In the genomic region with DNA sequence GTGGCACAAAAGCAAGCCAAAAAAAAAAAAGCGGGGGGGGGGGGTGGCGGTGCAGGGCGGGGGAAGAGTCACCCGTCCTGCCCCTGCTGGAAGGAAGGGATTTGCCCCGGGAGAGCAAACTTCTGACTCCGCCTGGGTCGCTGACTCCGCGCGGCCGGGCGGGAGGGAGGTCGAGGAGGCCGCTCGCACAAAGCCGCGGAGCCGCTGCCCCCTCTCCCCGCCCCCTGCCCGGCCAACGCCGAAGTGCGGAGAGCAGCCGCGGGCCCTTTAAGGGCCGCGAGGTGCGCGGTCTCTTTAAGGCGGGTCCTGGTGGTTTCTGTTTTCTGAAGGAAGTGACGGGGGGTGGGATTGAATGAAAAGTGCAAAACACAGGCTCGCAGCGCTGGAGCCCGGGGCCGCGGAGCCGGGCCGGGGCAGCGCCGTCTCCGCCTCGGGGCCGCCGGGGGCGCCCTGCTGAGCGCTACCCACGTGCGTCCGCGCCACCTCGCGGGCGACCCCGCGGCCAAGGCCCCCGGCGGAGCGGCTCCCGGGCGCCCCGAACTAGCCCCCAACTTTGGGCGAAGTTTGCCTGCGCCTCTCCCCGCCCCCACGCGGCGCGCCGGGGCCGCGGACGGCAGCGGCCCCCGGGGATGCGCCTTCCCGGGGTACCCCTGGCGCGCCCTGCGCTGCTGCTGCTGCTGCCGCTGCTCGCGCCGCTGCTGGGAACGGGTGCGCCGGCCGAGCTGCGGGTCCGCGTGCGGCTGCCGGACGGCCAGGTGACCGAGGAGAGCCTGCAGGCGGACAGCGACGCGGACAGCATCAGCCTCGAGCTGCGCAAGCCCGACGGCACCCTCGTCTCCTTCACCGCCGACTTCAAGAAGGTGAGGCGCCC, we compare ENCODE assay signal across 8 cellular contexts. TPM values are rescaled to one million over a fixed set of nuclear protein-coding genes. Genes with fewer than 3 reads are reported as not detected.
DNase-seq lines count a peak whose midpoint lies in the region; ATAC-seq and TF ChIP-seq lines count a peak whose summit lies in the region.

Gene OAF (plus strand): TSS at position 382 of the 871 bp plus-strand sequence. CDS start 248 bp downstream, at position 630.

- RAD21 ChIA-PET in HCT116 (lab: Charles Lee; ENCODE audit: low non-redundant PET in 1 of 2, low total read pairs in 2 of 2, uncharacterized antibody in 2 of 2, unreplicated experiment in 2 of 2): no interaction called here

- H3K4me2 ChIP-seq in HCT116 (ENCODE audit: low read length): peak within 1 kb of the TSS; percentile 96

- H4K20me1 ChIP-seq in HCT116 (ENCODE audit: insufficient read depth): no peaks in the 10 kb centered on the region

- BruUV-seq in HCT116 (replicated peaks; lab: Mats Ljungman, UMichigan): no TSS peak

- CTCF ChIA-PET in HCT116 (lab: Charles Lee): interaction anchor here (1.1 kb wide), 1 partner anchor 92 kb away, joined by 3 read pairs; no protein-coding TSS in a partner anchor

- no peak for TF ChIP-seq RAD21 in HCT116 (IDR thresholded peaks at IDR 0.05; ENCODE audit: low read depth)

- DNase-seq in GF-D8 (lab: John Stamatoyannopoulos, UW) (peak; percentile 93), HCT116 (ENCODE audit: low read depth, low spot score) (peak; percentile 55), NCI-H1048 (lab: John Stamatoyannopoulos, UW) (peak; percentile 17), coronary artery (ENCODE audit: low spot score) (no peak), left colon (peak; percentile 75 to 81), NCI-H446 treated with DMSO at 0.1 percent for 48 hours (lab: John Stamatoyannopoulos, UW) (no peak)
- DNase-seq in activated CD4-positive, alpha-beta T cell treated with anti-CD3 and anti-CD28 coated beads for 24 hours (ENCODE audit: low read depth in 2 of 2): peak; percentile 25 to 31
- DNase-seq in stimulated activated CD4-positive, alpha-beta T cell treated with anti-CD3 and anti-CD28 coated beads, Interleukin-1b, Interleukin-23, amount 100 ng/mL, for 4 hours (ENCODE audit: low read depth in 2 of 2): peak; percentile 34 to 38

- H3K27me3 ChIP-seq in HCT116 (ENCODE audit: insufficient read depth, low read length): no peaks in the 10 kb centered on the region

- H3K4me3 ChIP-seq in HCT116 (replicated peaks in 1 of 2; ENCODE audit: low read depth in 1 of 2, low read length in 2 of 2) (peak within 1 kb of the TSS; percentile 69 to 78), coronary artery (peak within 1 kb of the TSS; percentile 84)

- peak within 1 kb of the TSS; percentile 1 for H2AFZ ChIP-seq in HCT116 (ENCODE audit: low read depth, low read length, poor library complexity, severe bottlenecking)

- peak; percentile 64 for TF ChIP-seq POLR2A in HCT116 (IDR thresholded peaks at IDR 0.05; ENCODE audit: borderline replicate concordance, extremely low read depth, insufficient read depth, insufficient read length)

- peak within 1 kb of the TSS; percentile 82 for H3K9ac ChIP-seq in HCT116 (ENCODE audit: low read length)

- intact Hi-C loops in HCT116 (cut with micrococcal nuclease): loop anchor here (5.0 kb wide), 1 partner anchor 499 kb away; no protein-coding TSS in a partner anchor
- intact Hi-C loops in left colon (cut with DNase I, micrococcal nuclease): no loop called here

- H3K27ac ChIP-seq in HCT116 (ENCODE audit: low read depth, low read length): peak within 1 kb of the TSS; percentile 74
- peak within 1 kb of the TSS; percentile 47 to 83 for H3K27ac ChIP-seq in coronary artery

- H3K79me2 ChIP-seq in HCT116 (ENCODE audit: insufficient read depth, low read length): peaks cover 6% of the 10 kb centered on the region; the same call in 1 of the 2 replicates

- no peaks in the 10 kb centered on the region for H3K9me2 ChIP-seq in HCT116 (ENCODE audit: insufficient read depth)

- no peaks in the 10 kb centered on the region for H3K9me3 ChIP-seq in HCT116 (ENCODE audit: control insufficient read depth in 1 of 2, insufficient read depth in 1 of 2, low read depth in 1 of 2, low read length in 2 of 2)

- POLR2A ChIA-PET in HCT116 (lab: Charles Lee): no interaction called here

- TF ChIP-seq CTCF in HCT116 (IDR thresholded peaks at IDR 0.05 in 2 of 3, conservative IDR thresholded peaks at IDR 0.05 in 1 of 3; ENCODE audit: borderline replicate concordance in 1 of 3, insufficient read depth in 1 of 3, low read depth in 2 of 3, low read length in 2 of 3): peak in 2 of 3 experiments; percentile 9 to 22; a peak in 2 of 6 replicates
- no peak for TF ChIP-seq CTCF in coronary artery (IDR thresholded peaks at IDR 0.05)

- ATAC-seq in HCT116: peak; percentile 84
- ATAC-seq in left colon: peak; percentile 57

- no peaks in the 10 kb centered on the region for H3K36me3 ChIP-seq in HCT116 (ENCODE audit: control insufficient read depth in 1 of 2, insufficient read depth in 2 of 2, low read length in 2 of 2)

- H3K4me1 ChIP-seq in HCT116 (ENCODE audit: control insufficient read depth in 1 of 2, insufficient read depth in 2 of 2, low read length in 2 of 2): peaks cover 23 to 52% of the 10 kb centered on the region in 2 experiments

TF ChIP-seq in HCT116, 20 proteins besides CTCF, POLR2A, EP300 and RAD21 (continues in another document):
- TF ChIP-seq EGR1 (IDR thresholded peaks at IDR 0.05; ENCODE audit: low read depth) (no peak), TCF7L2 (IDR thresholded peaks at IDR 0.05; ENCODE audit: borderline replicate concordance, extremely low read depth, insufficient read depth, insufficient read length) (peak; percentile 61), MAX (IDR thresholded peaks at IDR 0.05) (peak; percentile 90), CEBPB (IDR thresholded peaks at IDR 0.05; ENCODE audit: low read depth) (no peak), SIN3A (IDR thresholded peaks at IDR 0.05; ENCODE audit: low read depth) (no peak), EZH2phosphoT487 (IDR thresholded peaks at IDR 0.05; ENCODE audit: borderline replicate concordance) (no peak), ZNF274 (IDR thresholded peaks at IDR 0.05; ENCODE audit: low read depth, low read length) (no peak), ZFX (IDR thresholded peaks at IDR 0.05) (peak; percentile 59), SRF (IDR thresholded peaks at IDR 0.05; ENCODE audit: low read depth) (no peak), CBX3 (IDR thresholded peaks at IDR 0.05; ENCODE audit: low read depth) (no peak), JUND (IDR thresholded peaks at IDR 0.05) (no peak), REST (IDR thresholded peaks at IDR 0.05; ENCODE audit: low read depth) (no peak), SP1 (IDR thresholded peaks at IDR 0.05; ENCODE audit: low read depth) (no peak), ELF1 (IDR thresholded peaks at IDR 0.05; ENCODE audit: borderline replicate concordance, low read depth) (no peak), EZH2 (IDR thresholded peaks at IDR 0.05) (no peak), YY1 (IDR thresholded peaks at IDR 0.05; ENCODE audit: extremely low read depth, insufficient replicate concordance, low read depth, low read length) (no peak), FOSL1 (IDR thresholded peaks at IDR 0.05; ENCODE audit: low read depth) (no peak)
- TF ChIP-seq, protein P1, sequence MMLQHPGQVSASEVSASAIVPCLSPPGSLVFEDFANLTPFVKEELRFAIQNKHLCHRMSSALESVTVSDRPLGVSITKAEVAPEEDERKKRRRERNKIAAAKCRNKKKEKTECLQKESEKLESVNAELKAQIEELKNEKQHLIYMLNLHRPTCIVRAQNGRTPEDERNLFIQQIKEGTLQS (IDR thresholded peaks at IDR 0.05): no peak
- TF ChIP-seq, protein P2, sequence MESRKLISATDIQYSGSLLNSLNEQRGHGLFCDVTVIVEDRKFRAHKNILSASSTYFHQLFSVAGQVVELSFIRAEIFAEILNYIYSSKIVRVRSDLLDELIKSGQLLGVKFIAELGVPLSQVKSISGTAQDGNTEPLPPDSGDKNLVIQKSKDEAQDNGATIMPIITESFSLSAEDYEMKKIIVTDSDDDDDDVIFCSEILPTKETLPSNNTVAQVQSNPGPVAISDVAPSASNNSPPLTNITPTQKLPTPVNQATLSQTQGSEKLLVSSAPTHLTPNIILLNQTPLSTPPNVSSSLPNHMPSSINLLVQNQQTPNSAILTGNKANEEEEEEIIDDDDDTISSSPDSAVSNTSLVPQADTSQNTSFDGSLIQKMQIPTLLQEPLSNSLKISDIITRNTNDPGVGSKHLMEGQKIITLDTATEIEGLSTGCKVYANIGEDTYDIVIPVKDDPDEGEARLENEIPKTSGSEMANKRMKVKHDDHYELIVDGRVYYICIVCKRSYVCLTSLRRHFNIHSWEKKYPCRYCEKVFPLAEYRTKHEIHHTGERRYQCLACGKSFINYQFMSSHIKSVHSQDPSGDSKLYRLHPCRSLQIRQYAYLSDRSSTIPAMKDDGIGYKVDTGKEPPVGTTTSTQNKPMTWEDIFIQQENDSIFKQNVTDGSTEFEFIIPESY (IDR thresholded peaks at IDR 0.05; ENCODE audit: extremely low read depth, insufficient replicate concordance, low read length): no peak

RNA-seq across cellular contexts. Expression of gene OAF, which starts in this region (rescaled TPM):
- total RNA-seq in HCT116 (2021; ENCODE audit: unreplicated experiment) (32.3 TPM), left colon (100 to 1,000 TPM; 180 to 189 TPM)
- polyA plus RNA-seq in HCT116 (2012): 24.3 and 26.3 TPM in 2 replicates

Comparison
In these comparisons a context has a peak if more than half of its experiments do, and no peak if none do; other contexts are left out.
1. DNase-seq: peak in GF-D8 (single experiment), HCT116 (single experiment), NCI-H1048 (single experiment), activated CD4-positive, alpha-beta T cell treated with anti-CD3 and anti-CD28 coated beads for 24 hours (2 of 2), left colon (2 of 2) and stimulated activated CD4-positive, alpha-beta T cell treated with anti-CD3 and anti-CD28 coated beads, Interleukin-1b, Interleukin-23, amount 100 ng/mL, for 4 hours (2 of 2); none in coronary artery (single experiment) and NCI-H446 treated with DMSO at 0.1 percent for 48 hours (single experiment).